In the genomic region with DNA sequence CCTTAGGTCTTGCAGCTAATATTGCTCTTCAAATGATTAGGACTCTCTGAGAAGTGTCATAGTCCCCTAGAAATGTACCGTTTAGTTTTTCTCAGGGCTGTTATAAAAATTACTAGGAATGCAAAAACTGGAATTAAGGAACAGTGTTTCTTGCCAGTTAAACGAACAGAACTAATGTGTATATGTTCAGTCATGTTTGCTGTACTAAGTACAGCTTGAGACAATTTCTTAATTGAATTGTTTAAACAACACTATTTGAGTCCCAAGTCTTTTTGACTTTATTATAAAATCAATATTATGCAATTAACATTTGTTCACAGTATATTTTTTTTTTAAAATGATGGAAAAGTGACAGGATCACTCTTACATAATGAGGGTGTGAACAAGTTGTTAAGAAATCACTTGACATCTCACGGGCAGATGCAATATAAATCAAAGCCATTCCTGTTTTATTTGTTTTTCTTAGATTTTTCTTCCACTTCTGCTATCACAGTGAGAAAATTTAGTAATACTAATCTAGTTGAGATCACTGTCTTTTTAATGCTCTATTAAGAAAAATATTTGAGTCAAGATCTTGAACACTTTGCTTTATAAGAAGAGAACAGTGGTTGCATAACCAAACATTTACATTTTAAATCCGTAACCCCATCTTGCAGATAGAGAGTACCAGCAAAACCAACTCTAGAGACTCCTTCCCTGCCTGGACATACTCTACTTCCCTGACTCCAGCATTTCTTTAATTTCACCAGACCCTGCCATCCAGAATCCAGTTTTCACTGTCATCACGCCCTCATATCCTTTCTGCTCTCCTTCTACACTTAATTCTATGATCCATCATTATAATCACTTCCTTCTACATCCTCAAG, we compare ENCODE assay signal across 17 cellular contexts.
DNase-seq lines count a peak whose midpoint lies in the region; ATAC-seq and TF ChIP-seq lines count a peak whose summit lies in the region.
"Had no signal": no experiment of that assay in that cellular context is flagged by ENCODE, and none has a peak within 500 bp of the region (broad histone marks: within the 10 kb centered on the region; RNA-seq: fewer than 3 reads in every experiment).

No MANE protein-coding gene starts in this region.

- H3K9me3 ChIP-seq in left lung = no peaks in the 10 kb centered on the region
- H3K9me3 ChIP-seq: BLaER1, HAP-1 had no signal

- no peaks in the 10 kb centered on the region for H3K27me3 ChIP-seq in left lung
- H3K27me3 ChIP-seq: BLaER1 had no signal

- no peak for TF ChIP-seq CTCF in VCaP (conservative IDR thresholded peaks at IDR 0.05)
- no peak for TF ChIP-seq CTCF in epithelial cell of esophagus (IDR thresholded peaks at IDR 0.05; ENCODE audit: insufficient read depth, low read depth, low read length, missing control alignments)
- no peak for TF ChIP-seq CTCF in left lung (IDR thresholded peaks at IDR 0.05)

- peak; percentile 78 for ATAC-seq in left lung
- no peak for ATAC-seq in GM18858 (IDR thresholded peaks at IDR 0.05; ENCODE audit: unreplicated experiment)
- ATAC-seq: GM12878 had no signal

- H3K4me1 ChIP-seq in left lung = no peaks in the 10 kb centered on the region
- H3K4me1 ChIP-seq: BLaER1 had no signal

- 0 out of 2 replicates have a peak overlapping the region, but pooled peaks have one; percentile 10 for H3K27ac ChIP-seq in VCaP
- H3K27ac ChIP-seq in left lung = no peak overlapping the region
- H3K27ac ChIP-seq: BLaER1 had no signal

- DNase-seq in epithelial cell of esophagus (ENCODE audit: low read depth) (peak; percentile 14), left lung (no peak), OCI-M2 (lab: John Stamatoyannopoulos, UW; ENCODE audit: unreplicated experiment) (no peak), C1 segment of cervical spinal cord (lab: John Stamatoyannopoulos, UW) (no peak)
- DNase-seq: CD4-positive, alpha-beta T cell; CD8-positive, alpha-beta memory T cell; DMS 273 treated with DMSO at 0.1 percent for 48 hours; DMS79; EL; GDM1; GOT3; HFFc6 had no signal

- no peaks in the 10 kb centered on the region for H3K36me3 ChIP-seq in left lung
- H3K36me3 ChIP-seq: BLaER1, HAP-1 had no signal

- no peak overlapping the region for H3K4me3 ChIP-seq in epithelial cell of esophagus (ENCODE audit: low read length)
- no peak overlapping the region for H3K4me3 ChIP-seq in left lung
- H3K4me3 ChIP-seq: BLaER1, GM12878, HAP-1 had no signal

- intact Hi-C loops in left lung (cut with DNase I) = no loop called here
